1 cellular context compared by ENCODE assay signal in the genomic region with DNA sequence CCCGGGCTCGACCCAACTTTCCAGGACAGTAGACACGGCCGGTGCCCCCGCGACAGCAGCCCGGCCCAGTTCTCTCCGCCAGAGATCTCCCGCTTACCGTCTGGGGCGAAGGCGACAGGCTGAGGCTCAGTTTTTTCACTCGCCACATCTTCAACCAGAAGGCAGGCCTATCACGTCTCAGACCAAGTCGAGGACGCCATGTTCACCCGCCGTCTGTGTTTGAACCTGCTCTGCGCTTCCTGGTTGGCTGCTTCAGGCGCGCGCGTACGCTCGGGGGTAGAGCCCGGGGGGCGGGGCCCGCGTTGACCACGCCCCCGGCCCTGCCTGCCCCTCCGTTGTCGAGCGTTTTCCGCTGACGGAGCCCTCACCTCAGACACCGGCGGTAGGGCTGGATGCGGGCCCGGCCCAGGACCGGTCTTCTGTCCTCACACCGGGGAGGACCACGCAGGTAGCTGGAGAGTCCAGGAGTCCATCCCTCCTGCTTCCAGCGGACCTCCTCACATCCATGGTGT.
A peak's percentile ranks its signal among the peaks of the same experiment; 100 is the strongest.
TF ChIP-seq lines count a peak whose summit lies in the region.

A gene with protein sequence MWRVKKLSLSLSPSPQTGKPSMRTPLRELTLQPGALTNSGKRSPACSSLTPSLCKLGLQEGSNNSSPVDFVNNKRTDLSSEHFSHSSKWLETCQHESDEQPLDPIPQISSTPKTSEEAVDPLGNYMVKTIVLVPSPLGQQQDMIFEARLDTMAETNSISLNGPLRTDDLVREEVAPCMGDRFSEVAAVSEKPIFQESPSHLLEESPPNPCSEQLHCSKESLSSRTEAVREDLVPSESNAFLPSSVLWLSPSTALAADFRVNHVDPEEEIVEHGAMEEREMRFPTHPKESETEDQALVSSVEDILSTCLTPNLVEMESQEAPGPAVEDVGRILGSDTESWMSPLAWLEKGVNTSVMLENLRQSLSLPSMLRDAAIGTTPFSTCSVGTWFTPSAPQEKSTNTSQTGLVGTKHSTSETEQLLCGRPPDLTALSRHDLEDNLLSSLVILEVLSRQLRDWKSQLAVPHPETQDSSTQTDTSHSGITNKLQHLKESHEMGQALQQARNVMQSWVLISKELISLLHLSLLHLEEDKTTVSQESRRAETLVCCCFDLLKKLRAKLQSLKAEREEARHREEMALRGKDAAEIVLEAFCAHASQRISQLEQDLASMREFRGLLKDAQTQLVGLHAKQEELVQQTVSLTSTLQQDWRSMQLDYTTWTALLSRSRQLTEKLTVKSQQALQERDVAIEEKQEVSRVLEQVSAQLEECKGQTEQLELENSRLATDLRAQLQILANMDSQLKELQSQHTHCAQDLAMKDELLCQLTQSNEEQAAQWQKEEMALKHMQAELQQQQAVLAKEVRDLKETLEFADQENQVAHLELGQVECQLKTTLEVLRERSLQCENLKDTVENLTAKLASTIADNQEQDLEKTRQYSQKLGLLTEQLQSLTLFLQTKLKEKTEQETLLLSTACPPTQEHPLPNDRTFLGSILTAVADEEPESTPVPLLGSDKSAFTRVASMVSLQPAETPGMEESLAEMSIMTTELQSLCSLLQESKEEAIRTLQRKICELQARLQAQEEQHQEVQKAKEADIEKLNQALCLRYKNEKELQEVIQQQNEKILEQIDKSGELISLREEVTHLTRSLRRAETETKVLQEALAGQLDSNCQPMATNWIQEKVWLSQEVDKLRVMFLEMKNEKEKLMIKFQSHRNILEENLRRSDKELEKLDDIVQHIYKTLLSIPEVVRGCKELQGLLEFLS (minus strand): TSS at position 227 of the 512 bp plus-strand sequence. CDS start 79 bp downstream, at position 148.

TF ChIP-seq in HCT116, 20 proteins besides CTCF, POLR2A, EP300 and RAD21 (continued from another document):
- TF ChIP-seq EZH2phosphoT487 (IDR thresholded peaks at IDR 0.05; ENCODE audit: borderline replicate concordance) (no peak), ELF1 (IDR thresholded peaks at IDR 0.05; ENCODE audit: borderline replicate concordance, low read depth) (no peak; the same call in 1 of the 2 replicates), REST (IDR thresholded peaks at IDR 0.05; ENCODE audit: low read depth) (no peak), POLR2AphosphoS5 (IDR thresholded peaks at IDR 0.05; ENCODE audit: low read depth, low read length) (peak; percentile 78), YY1 (IDR thresholded peaks at IDR 0.05; ENCODE audit: extremely low read depth, insufficient replicate concordance, low read depth, low read length) (peak; percentile 86), FOSL1 (IDR thresholded peaks at IDR 0.05; ENCODE audit: low read depth) (no peak), CBX3 (IDR thresholded peaks at IDR 0.05; ENCODE audit: low read depth) (0 out of 2 replicates have a peak, but pooled peaks have one; percentile 15), MAX (IDR thresholded peaks at IDR 0.05) (peak; percentile 59; the same call in 1 of the 2 replicates), SIN3A (IDR thresholded peaks at IDR 0.05; ENCODE audit: low read depth) (peak; percentile 58), ZFX (IDR thresholded peaks at IDR 0.05) (peak; percentile 62), SRF (IDR thresholded peaks at IDR 0.05; ENCODE audit: low read depth) (no peak), JUND (IDR thresholded peaks at IDR 0.05) (no peak), ZNF274 (IDR thresholded peaks at IDR 0.05; ENCODE audit: low read depth, low read length) (no peak), CEBPB (IDR thresholded peaks at IDR 0.05; ENCODE audit: low read depth) (no peak)
